ENCODE assay signal across 13 cellular contexts in genomic region chr10:107425844-107426553, GRCh38.
A peak's percentile ranks its signal among the peaks of the same experiment; 100 is the strongest.
DNase-seq lines count a peak whose midpoint lies in the region; ATAC-seq and TF ChIP-seq lines count a peak whose summit lies in the region.
"Had no signal": no experiment of that assay in that cellular context is flagged by ENCODE, and none has a peak within 500 bp of the region (broad histone marks: within the 10 kb centered on the region; RNA-seq: fewer than 3 reads in every experiment).

No MANE protein-coding gene starts in this region.

- H3K27ac ChIP-seq in Peyer's patch (no peak overlapping the region), rectal smooth muscle tissue (ENCODE audit: low read depth, low read length) (peak overlapping the region; percentile 33), gastrocnemius medialis (no peak overlapping the region), upper lobe of right lung (no peak overlapping the region)
- H3K27ac ChIP-seq: thoracic aorta had no signal

- H3K4me1 ChIP-seq in Peyer's patch (no peaks in the 10 kb centered on the region), rectal smooth muscle tissue (ENCODE audit: control insufficient read depth, insufficient read depth, low read length) (no peaks in the 10 kb centered on the region), gastrocnemius medialis (no peaks in the 10 kb centered on the region), upper lobe of right lung (no peaks in the 10 kb centered on the region)

- peak; percentile 59 for ATAC-seq in GM18909 (IDR thresholded peaks at IDR 0.05; ENCODE audit: poor library complexity, unreplicated experiment)
- peak; percentile 55 for ATAC-seq in HG02623 (IDR thresholded peaks at IDR 0.05; ENCODE audit: unreplicated experiment)
- ATAC-seq in gastrocnemius medialis = no peak
- no peak for ATAC-seq in upper lobe of right lung

- no peak overlapping the region for H3K9ac ChIP-seq in rectal smooth muscle tissue (ENCODE audit: low read length)

- TF ChIP-seq POLR2A in Peyer's patch (IDR thresholded peaks at IDR 0.05) = no peak
- TF ChIP-seq POLR2A in gastrocnemius medialis (IDR thresholded peaks at IDR 0.05) = no peak

- H3K4me3 ChIP-seq in Peyer's patch (peak overlapping the region in 3 of 4 donors; percentile 11 to 33 (median 26)), rectal smooth muscle tissue (ENCODE audit: low read length) (peak overlapping the region; percentile 2), gastrocnemius medialis (no peak overlapping the region), upper lobe of right lung (no peak overlapping the region)
- H3K4me3 ChIP-seq: thoracic aorta had no signal

- DNase-seq in Peyer's patch = peak in 1 of 3 donors; percentile 50
- no peak for DNase-seq in NCI-H1092 treated with DMSO at 0.1 percent for 48 hours (lab: John Stamatoyannopoulos, UW)
- DNase-seq in gastrocnemius medialis = no peak
- DNase-seq in upper lobe of right lung = no peak
- DNase-seq in HT-29 (ENCODE audit: low spot score) = no peak
- DNase-seq: activated CD4-positive, alpha-beta T cell treated with anti-CD3 and anti-CD28 coated beads, Interleukin-2, amount 50 U/mL, for 48 hours; aorta; EL; NCI-H1092 had no signal

- no peaks in the 10 kb centered on the region for H3K27me3 ChIP-seq in Peyer's patch
- H3K27me3 ChIP-seq in rectal smooth muscle tissue (ENCODE audit: control insufficient read depth, insufficient read depth, low read length) = no peaks in the 10 kb centered on the region
- H3K27me3 ChIP-seq in gastrocnemius medialis = no peaks in the 10 kb centered on the region
- H3K27me3 ChIP-seq in upper lobe of right lung = no peaks in the 10 kb centered on the region

- H3K36me3 ChIP-seq in Peyer's patch (no peaks in the 10 kb centered on the region), rectal smooth muscle tissue (ENCODE audit: control insufficient read depth, insufficient read depth, low read length) (no peaks in the 10 kb centered on the region), gastrocnemius medialis (no peaks in the 10 kb centered on the region), upper lobe of right lung (no peaks in the 10 kb centered on the region)
- H3K36me3 ChIP-seq: thoracic aorta had no signal

- intact Hi-C loops in gastrocnemius medialis (cut with DNase I; ENCODE audit: low total_unique reads) = no loop called here
- intact Hi-C loops in upper lobe of right lung (cut with DNase I) = no loop called here

- no peak for TF ChIP-seq CTCF in Peyer's patch (IDR thresholded peaks at IDR 0.05)
- TF ChIP-seq CTCF in gastrocnemius medialis (IDR thresholded peaks at IDR 0.05 in 4 of 5, conservative IDR thresholded peaks at IDR 0.05 in 1 of 5) = no peak
- TF ChIP-seq CTCF in upper lobe of right lung (IDR thresholded peaks at IDR 0.05) = no peak

- H3K9me3 ChIP-seq in Peyer's patch (no peaks in the 10 kb centered on the region), gastrocnemius medialis (no peaks in the 10 kb centered on the region), upper lobe of right lung (no peaks in the 10 kb centered on the region)
- H3K9me3 ChIP-seq: thoracic aorta had no signal

- in situ Hi-C loops in gastrocnemius medialis (cut with MboI; ENCODE audit: low sequenced_read_pairs in 4 of 4) = no loop called here

Comparison
In these comparisons a context has a peak if more than half of its experiments do, and no peak if none do; other contexts are left out.
1. ATAC-seq: peak in GM18909 (single experiment) and HG02623 (single experiment); none in gastrocnemius medialis (0 of 2) and upper lobe of right lung (single experiment).
2. H3K4me3 ChIP-seq: peak in Peyer's patch (3 of 4) and rectal smooth muscle tissue (single experiment); none in gastrocnemius medialis (0 of 4) and upper lobe of right lung (single experiment).